2 cellular contexts compared by ENCODE assay signal in the genomic region with DNA sequence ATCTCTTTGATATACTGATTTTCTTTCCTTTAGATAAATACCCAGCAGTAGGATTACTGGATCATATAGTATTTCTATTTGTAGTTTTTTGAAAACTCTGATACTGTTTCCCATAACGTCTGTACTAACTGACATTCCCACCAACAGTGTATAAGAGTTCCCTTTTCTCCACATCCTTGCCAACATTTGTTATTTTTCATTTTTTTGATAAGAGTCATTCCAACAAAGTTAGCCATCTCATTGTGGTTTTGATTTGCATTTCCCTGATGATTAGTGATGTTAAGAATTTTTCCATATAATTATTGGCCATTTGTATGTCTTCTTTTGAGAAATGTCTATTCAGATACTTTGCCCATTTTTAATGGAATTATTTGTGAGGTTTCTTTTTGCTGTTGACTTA.
TF ChIP-seq lines count a peak whose summit lies in the region.

No MANE protein-coding gene starts in this region.

TF ChIP-seq in SK-N-SH, 30 proteins besides CTCF, POLR2A, EP300 and RAD21 (continued from another document):
- TF ChIP-seq, protein P1, sequence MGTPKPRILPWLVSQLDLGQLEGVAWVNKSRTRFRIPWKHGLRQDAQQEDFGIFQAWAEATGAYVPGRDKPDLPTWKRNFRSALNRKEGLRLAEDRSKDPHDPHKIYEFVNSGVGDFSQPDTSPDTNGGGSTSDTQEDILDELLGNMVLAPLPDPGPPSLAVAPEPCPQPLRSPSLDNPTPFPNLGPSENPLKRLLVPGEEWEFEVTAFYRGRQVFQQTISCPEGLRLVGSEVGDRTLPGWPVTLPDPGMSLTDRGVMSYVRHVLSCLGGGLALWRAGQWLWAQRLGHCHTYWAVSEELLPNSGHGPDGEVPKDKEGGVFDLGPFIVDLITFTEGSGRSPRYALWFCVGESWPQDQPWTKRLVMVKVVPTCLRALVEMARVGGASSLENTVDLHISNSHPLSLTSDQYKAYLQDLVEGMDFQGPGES (IDR thresholded peaks at IDR 0.05; ENCODE audit: low read depth, low read length): no peak
- TF ChIP-seq FOXM1 (IDR thresholded peaks at IDR 0.05; ENCODE audit: low read depth) (no peak), ELF1 (IDR thresholded peaks at IDR 0.05) (no peak), POLR2AphosphoS5 (IDR thresholded peaks at IDR 0.05; ENCODE audit: low read depth, low read length) (no peak), MEF2A (IDR thresholded peaks at IDR 0.05; ENCODE audit: borderline replicate concordance, low read depth) (no peak), CHD2 (IDR thresholded peaks at IDR 0.05; ENCODE audit: low read length, partially characterized antibody) (no peak), FOSL2 (IDR thresholded peaks at IDR 0.05; ENCODE audit: borderline replicate concordance, low read depth) (no peak)
- TF ChIP-seq, protein P2, sequence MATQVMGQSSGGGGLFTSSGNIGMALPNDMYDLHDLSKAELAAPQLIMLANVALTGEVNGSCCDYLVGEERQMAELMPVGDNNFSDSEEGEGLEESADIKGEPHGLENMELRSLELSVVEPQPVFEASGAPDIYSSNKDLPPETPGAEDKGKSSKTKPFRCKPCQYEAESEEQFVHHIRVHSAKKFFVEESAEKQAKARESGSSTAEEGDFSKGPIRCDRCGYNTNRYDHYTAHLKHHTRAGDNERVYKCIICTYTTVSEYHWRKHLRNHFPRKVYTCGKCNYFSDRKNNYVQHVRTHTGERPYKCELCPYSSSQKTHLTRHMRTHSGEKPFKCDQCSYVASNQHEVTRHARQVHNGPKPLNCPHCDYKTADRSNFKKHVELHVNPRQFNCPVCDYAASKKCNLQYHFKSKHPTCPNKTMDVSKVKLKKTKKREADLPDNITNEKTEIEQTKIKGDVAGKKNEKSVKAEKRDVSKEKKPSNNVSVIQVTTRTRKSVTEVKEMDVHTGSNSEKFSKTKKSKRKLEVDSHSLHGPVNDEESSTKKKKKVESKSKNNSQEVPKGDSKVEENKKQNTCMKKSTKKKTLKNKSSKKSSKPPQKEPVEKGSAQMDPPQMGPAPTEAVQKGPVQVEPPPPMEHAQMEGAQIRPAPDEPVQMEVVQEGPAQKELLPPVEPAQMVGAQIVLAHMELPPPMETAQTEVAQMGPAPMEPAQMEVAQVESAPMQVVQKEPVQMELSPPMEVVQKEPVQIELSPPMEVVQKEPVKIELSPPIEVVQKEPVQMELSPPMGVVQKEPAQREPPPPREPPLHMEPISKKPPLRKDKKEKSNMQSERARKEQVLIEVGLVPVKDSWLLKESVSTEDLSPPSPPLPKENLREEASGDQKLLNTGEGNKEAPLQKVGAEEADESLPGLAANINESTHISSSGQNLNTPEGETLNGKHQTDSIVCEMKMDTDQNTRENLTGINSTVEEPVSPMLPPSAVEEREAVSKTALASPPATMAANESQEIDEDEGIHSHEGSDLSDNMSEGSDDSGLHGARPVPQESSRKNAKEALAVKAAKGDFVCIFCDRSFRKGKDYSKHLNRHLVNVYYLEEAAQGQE (IDR thresholded peaks at IDR 0.05; ENCODE audit: low read depth, low read length): no peak

TF ChIP-seq in SK-N-SH treated with all-trans-retinoic acid at 6 μM for 48 hours, 23 proteins besides CTCF, POLR2A, EP300 and RAD21 (continued from another document):
- TF ChIP-seq, protein P3, sequence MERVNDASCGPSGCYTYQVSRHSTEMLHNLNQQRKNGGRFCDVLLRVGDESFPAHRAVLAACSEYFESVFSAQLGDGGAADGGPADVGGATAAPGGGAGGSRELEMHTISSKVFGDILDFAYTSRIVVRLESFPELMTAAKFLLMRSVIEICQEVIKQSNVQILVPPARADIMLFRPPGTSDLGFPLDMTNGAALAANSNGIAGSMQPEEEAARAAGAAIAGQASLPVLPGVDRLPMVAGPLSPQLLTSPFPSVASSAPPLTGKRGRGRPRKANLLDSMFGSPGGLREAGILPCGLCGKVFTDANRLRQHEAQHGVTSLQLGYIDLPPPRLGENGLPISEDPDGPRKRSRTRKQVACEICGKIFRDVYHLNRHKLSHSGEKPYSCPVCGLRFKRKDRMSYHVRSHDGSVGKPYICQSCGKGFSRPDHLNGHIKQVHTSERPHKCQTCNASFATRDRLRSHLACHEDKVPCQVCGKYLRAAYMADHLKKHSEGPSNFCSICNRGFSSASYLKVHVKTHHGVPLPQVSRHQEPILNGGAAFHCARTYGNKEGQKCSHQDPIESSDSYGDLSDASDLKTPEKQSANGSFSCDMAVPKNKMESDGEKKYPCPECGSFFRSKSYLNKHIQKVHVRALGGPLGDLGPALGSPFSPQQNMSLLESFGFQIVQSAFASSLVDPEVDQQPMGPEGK (CRISPR knock-in tag; IDR thresholded peaks at IDR 0.05; ENCODE audit: borderline replicate concordance): no peak
- TF ChIP-seq OSR1 (CRISPR knock-in tag; IDR thresholded peaks at IDR 0.05) (no peak), ZFP30 (CRISPR knock-in tag; IDR thresholded peaks at IDR 0.05) (no peak), ZC3H10 (CRISPR knock-in tag; IDR thresholded peaks at IDR 0.05) (no peak), BACH2 (CRISPR knock-in tag; IDR thresholded peaks at IDR 0.05; ENCODE audit: borderline replicate concordance) (no peak), ZNF8 (CRISPR knock-in tag; IDR thresholded peaks at IDR 0.05) (no peak), CSDC2 (CRISPR knock-in tag; IDR thresholded peaks at IDR 0.05) (no peak)
- TF ChIP-seq, protein P4, sequence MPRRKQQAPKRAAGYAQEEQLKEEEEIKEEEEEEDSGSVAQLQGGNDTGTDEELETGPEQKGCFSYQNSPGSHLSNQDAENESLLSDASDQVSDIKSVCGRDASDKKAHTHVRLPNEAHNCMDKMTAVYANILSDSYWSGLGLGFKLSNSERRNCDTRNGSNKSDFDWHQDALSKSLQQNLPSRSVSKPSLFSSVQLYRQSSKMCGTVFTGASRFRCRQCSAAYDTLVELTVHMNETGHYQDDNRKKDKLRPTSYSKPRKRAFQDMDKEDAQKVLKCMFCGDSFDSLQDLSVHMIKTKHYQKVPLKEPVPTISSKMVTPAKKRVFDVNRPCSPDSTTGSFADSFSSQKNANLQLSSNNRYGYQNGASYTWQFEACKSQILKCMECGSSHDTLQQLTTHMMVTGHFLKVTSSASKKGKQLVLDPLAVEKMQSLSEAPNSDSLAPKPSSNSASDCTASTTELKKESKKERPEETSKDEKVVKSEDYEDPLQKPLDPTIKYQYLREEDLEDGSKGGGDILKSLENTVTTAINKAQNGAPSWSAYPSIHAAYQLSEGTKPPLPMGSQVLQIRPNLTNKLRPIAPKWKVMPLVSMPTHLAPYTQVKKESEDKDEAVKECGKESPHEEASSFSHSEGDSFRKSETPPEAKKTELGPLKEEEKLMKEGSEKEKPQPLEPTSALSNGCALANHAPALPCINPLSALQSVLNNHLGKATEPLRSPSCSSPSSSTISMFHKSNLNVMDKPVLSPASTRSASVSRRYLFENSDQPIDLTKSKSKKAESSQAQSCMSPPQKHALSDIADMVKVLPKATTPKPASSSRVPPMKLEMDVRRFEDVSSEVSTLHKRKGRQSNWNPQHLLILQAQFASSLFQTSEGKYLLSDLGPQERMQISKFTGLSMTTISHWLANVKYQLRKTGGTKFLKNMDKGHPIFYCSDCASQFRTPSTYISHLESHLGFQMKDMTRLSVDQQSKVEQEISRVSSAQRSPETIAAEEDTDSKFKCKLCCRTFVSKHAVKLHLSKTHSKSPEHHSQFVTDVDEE (CRISPR knock-in tag; IDR thresholded peaks at IDR 0.05): no peak
TF ChIP-seq in SK-N-SH treated with all-trans-retinoic acid at 6 μM for 48 hours: peak in this region for 0.
